Comparison of ENCODE assay signal across 12 cellular contexts in the genomic region with DNA sequence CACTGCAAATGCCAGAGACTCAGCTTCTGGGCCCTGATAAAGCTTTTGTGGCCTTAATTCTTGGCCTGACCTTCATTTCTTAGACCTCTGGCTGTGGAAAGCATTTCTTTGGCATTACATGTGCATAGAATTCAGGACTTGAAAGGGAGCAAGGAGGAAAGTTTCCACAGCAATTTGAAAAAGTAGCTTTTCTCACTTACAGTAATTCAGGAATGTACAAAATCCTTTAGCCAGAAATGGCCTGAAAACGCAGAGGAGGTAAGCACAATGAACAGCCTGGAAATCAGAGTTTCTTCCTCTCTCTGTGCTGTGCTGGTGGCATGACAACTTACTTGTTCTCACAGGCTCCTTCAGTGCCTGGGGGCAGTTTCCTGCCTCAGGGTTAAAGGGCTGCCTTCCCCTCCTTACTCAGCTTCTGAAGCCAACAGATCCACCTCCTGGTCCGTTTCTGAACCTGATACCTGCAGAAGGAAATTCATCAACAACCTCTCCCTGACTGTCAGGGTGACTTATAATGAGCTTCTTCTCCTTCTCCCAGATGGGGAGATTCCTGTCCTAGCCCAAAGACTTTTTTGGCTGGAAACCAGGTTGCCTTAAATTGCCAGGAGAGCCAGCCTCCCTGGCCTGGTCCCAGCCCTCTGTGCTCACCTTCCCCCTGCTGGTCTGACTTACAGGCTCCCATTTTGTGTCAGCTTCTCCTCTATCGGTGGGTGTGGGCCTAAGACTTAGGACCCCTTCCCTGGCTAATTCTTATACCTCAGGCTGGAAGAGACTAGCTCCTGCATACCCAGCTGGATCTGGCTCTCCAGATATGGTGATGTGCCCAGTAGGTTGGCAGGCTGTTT.
DNase-seq lines count a peak whose midpoint lies in the region; ATAC-seq, FAIRE-seq and TF ChIP-seq lines count a peak whose summit lies in the region.
"Had no signal": no experiment of that assay in that cellular context is flagged by ENCODE, and none has a peak within 500 bp of the region (broad histone marks: within the 10 kb centered on the region; RNA-seq: fewer than 3 reads in every experiment).

No MANE protein-coding gene starts in this region.

- peak; percentile 33 to 75 (median 51) for ATAC-seq in heart left ventricle
- peak; percentile 72 to 87 (median 83) for ATAC-seq in pancreas
- no peak for ATAC-seq in HG03135 (IDR thresholded peaks at IDR 0.05; ENCODE audit: unreplicated experiment)
- no peak for ATAC-seq in GM18907 (IDR thresholded peaks at IDR 0.05; ENCODE audit: unreplicated experiment)

- 35 to 64% (median 53%) methylated on average over 3 of the region's 3 CpGs for WGBS in adrenal gland, 4 donors
- 54 to 65% (median 59%) methylated on average over 3 of the region's 3 CpGs for WGBS in heart left ventricle, 4 donors
- WGBS in pancreas, 2 donors: 29 to 31% methylated on average over 3 of the region's 3 CpGs

- intact Hi-C loops in adrenal gland (cut with DNase I): no loop called here
- intact Hi-C loops in heart left ventricle (cut with DNase I): no loop called here
- intact Hi-C loops in pancreas (cut with DNase I): no loop called here

- H3K4me3 ChIP-seq in adrenal gland: no peak overlapping the region
- H3K4me3 ChIP-seq in heart left ventricle: no peak overlapping the region
- no peak overlapping the region for H3K4me3 ChIP-seq in pancreas
- H3K4me3 ChIP-seq: tibial nerve had no signal

- H3K4me1 ChIP-seq in adrenal gland (replicated peaks in 1 of 2) (peaks cover 0 to 19% of the 10 kb centered on the region in 2 donors), heart left ventricle (peaks cover 0 to 42% (median 5%) of the 10 kb centered on the region in 12 donors), pancreas (peaks cover 17 to 41% (median 23%) of the 10 kb centered on the region in 3 donors)

- H3K27me3 ChIP-seq in adrenal gland (no peaks in the 10 kb centered on the region), heart left ventricle (no peaks in the 10 kb centered on the region), pancreas (no peaks in the 10 kb centered on the region)
- H3K27me3 ChIP-seq: tibial nerve had no signal

- FAIRE-seq in pancreas (lab: Jason Lieb, UNC): no peak
- FAIRE-seq: TTC549 had no signal

- peak overlapping the region in 3 of 5 donors; percentile 13 to 37 (median 17) for H3K27ac ChIP-seq in adrenal gland
- peak overlapping the region in 6 of 12 donors; percentile 4 to 65 (median 36) for H3K27ac ChIP-seq in heart left ventricle
- peak overlapping the region in 3 of 4 donors; percentile 27 to 71 (median 68) for H3K27ac ChIP-seq in pancreas

- DNase-seq in GM03348 (ENCODE audit: low spot score) (peak; percentile 28), adrenal gland (peak in 1 of 7 donors; percentile 36), heart left ventricle (no peak), pancreas (peak in 3 of 6 donors; percentile 19 to 55 (median 32)), superior temporal gyrus (ENCODE audit: extremely low spot score) (no peak)
- no peak for DNase-seq in central memory CD4-positive, alpha-beta T cell
- DNase-seq: NCI-H1048; stimulated activated CD4-positive, alpha-beta T cell treated with anti-CD3 and anti-CD28 coated beads, Interleukin-2, amount 100 ng/mL, for 24 hours had no signal

- TF ChIP-seq CTCF in adrenal gland (IDR thresholded peaks at IDR 0.05) (no peak), heart left ventricle (IDR thresholded peaks at IDR 0.05) (peak in 1 of 12 donors; percentile 12), pancreas (IDR thresholded peaks at IDR 0.05) (no peak)

- TF ChIP-seq POLR2A in adrenal gland (IDR thresholded peaks at IDR 0.05): no peak
- no peak for TF ChIP-seq POLR2A in heart left ventricle (IDR thresholded peaks at IDR 0.05)

- H3K36me3 ChIP-seq in adrenal gland (replicated peaks in 1 of 2) (no peaks in the 10 kb centered on the region), heart left ventricle (no peaks in the 10 kb centered on the region), pancreas (no peaks in the 10 kb centered on the region)
- H3K36me3 ChIP-seq: tibial nerve had no signal

- no peaks in the 10 kb centered on the region for H3K9me3 ChIP-seq in adrenal gland (replicated peaks in 1 of 3)
- H3K9me3 ChIP-seq in heart left ventricle: no peaks in the 10 kb centered on the region
- H3K9me3 ChIP-seq in pancreas: peaks cover 0 to 3% (median 0%) of the 10 kb centered on the region in 4 donors
- H3K9me3 ChIP-seq: tibial nerve had no signal

Comparison
In these comparisons a context has a peak if more than half of its experiments do, and no peak if none do; other contexts are left out.
1. ATAC-seq: peak in heart left ventricle (4 of 4) and pancreas (4 of 4); none in HG03135 (single experiment) and GM18907 (single experiment).